Comparison of ENCODE assay signal across 20 cellular contexts in genomic region chr6:16818992-16819626, GRCh38.
"Had no signal": no experiment of that assay in that cellular context is flagged by ENCODE, and none has a peak within 500 bp of the region (broad histone marks: within the 10 kb centered on the region; RNA-seq: fewer than 3 reads in every experiment).

No MANE protein-coding gene starts in this region.

- H3K27me3 Mint-ChIP-seq: activated naive CD4-positive, alpha-beta T cell treated with anti-CD3 and anti-CD28 coated beads, Interleukin-2, amount 50 U/mL, for 24 hours had no signal

- H3K4me1 Mint-ChIP-seq: activated naive CD4-positive, alpha-beta T cell treated with anti-CD3 and anti-CD28 coated beads, Interleukin-2, amount 50 U/mL, for 24 hours had no signal

- FAIRE-seq: bronchial epithelial cell had no signal

- H3K27ac Mint-ChIP-seq: activated CD8-positive, alpha-beta T cell treated with anti-CD3 and anti-CD28 coated beads for 36 hours; activated naive CD4-positive, alpha-beta T cell treated with anti-CD3 and anti-CD28 coated beads, Interleukin-2, amount 50 U/mL, for 24 hours had no signal

- H3K36me3 Mint-ChIP-seq: activated naive CD4-positive, alpha-beta T cell treated with anti-CD3 and anti-CD28 coated beads, Interleukin-2, amount 50 U/mL, for 24 hours had no signal

- H3K27me3 ChIP-seq: body of pancreas had no signal

- H3K4me3 Mint-ChIP-seq: activated CD8-positive, alpha-beta T cell treated with anti-CD3 and anti-CD28 coated beads for 36 hours; activated naive CD4-positive, alpha-beta T cell treated with anti-CD3 and anti-CD28 coated beads, Interleukin-2, amount 50 U/mL, for 24 hours had no signal

- DNase-seq: activated CD8-positive, alpha-beta memory T cell treated with anti-CD3 and anti-CD28 coated beads, Interleukin-2, amount 50 U/mL, for 4 hours; activated CD8-positive, alpha-beta T cell treated with anti-CD3 and anti-CD28 coated beads for 36 hours; activated effector memory CD4-positive, alpha-beta T cell treated with Interleukin-2 at 50 U/mL for 16 hours; activated naive CD4-positive, alpha-beta T cell; aorta; body of pancreas; central memory CD4-positive, alpha-beta T cell; NCI-H1105 treated with DMSO at 0.1 percent for 48 hours; NCI-H146; NCI-H187 treated with DMSO at 0.1 percent for 48 hours; NCI-H2081 treated with DMSO at 0.1 percent for 48 hours; NCI-H774; NK-92 treated with Interleukin-12 subunit alpha and Interleukin-12 subunit beta, amount 100 ng/mL, for 24 hours; T-helper 1 cell had no signal

- ATAC-seq: activated CD4-positive, CD25-positive, alpha-beta regulatory T cell treated with anti-CD3 and anti-CD28 coated beads, Interleukin-2, amount 50 U/mL, for 24 hours; activated CD8-positive, alpha-beta T cell treated with anti-CD3 and anti-CD28 coated beads for 36 hours; body of pancreas; Panc1; Right ventricle myocardium inferior had no signal

- H3K27ac ChIP-seq: body of pancreas, SK-N-MC had no signal

- H3K9me3 ChIP-seq: body of pancreas had no signal

- H3K4me3 ChIP-seq: body of pancreas, SK-N-MC had no signal

- H3K9me3 Mint-ChIP-seq: activated naive CD4-positive, alpha-beta T cell treated with anti-CD3 and anti-CD28 coated beads, Interleukin-2, amount 50 U/mL, for 24 hours had no signal
